1 cellular context compared by ENCODE assay signal in genomic region chr1:52927219-52928082, GRCh38.
A peak's percentile ranks its signal among the peaks of the same experiment; 100 is the strongest.
TF ChIP-seq lines count a peak whose summit lies in the region.

Gene SCP2, plus strand, starts transcription at chr1:52927276. Its CDS starts 121 bp downstream, at chr1:52927397.

TF ChIP-seq in K562, 482 proteins besides CTCF, POLR2A, EP300 and RAD21 (continued from another document and continues in another):
- TF ChIP-seq GTF3C2 (IDR thresholded peaks at IDR 0.05; ENCODE audit: borderline replicate concordance, extremely low read depth, insufficient read length) (no peak), PURB (CRISPR knock-in tag; IDR thresholded peaks at IDR 0.05; ENCODE audit: low read depth) (no peak), KDM5B (IDR thresholded peaks at IDR 0.05; ENCODE audit: insufficient replicate concordance, low read depth, low read length) (peak; percentile 74), TAF1 (IDR thresholded peaks at IDR 0.05; ENCODE audit: control insufficient read depth, extremely low read depth, insufficient read depth, low read length, severe bottlenecking) (peak; percentile 38), HDAC3 (IDR thresholded peaks at IDR 0.05; ENCODE audit: borderline replicate concordance, partially characterized antibody) (no peak), ARID4B (CRISPR knock-in tag; IDR thresholded peaks at IDR 0.05) (peak; percentile 60), RBM14 (IDR thresholded peaks at IDR 0.05; ENCODE audit: borderline replicate concordance, insufficient read depth, low read depth, low read length) (0 out of 2 replicates have a peak, but pooled peaks have one; percentile 36), ZNF592 (IDR thresholded peaks at IDR 0.05) (peak; percentile 65; the same call in 1 of the 2 replicates), ZNF134 (CRISPR knock-in tag; conservative IDR thresholded peaks at IDR 0.05) (no peak), JUN (IDR thresholded peaks at IDR 0.05; ENCODE audit: borderline replicate concordance, low read depth, low read length) (no peak), JUN (CRISPR knock-in tag; IDR thresholded peaks at IDR 0.05; ENCODE audit: borderline replicate concordance) (0 out of 2 replicates have a peak, but pooled peaks have one; percentile 69), ZNF609 (CRISPR knock-in tag; IDR thresholded peaks at IDR 0.05; ENCODE audit: borderline replicate concordance) (no peak), MGA (IDR thresholded peaks at IDR 0.05) (peak; percentile 85), ZNF282 (CRISPR knock-in tag; IDR thresholded peaks at IDR 0.05) (no peak), NCOA4 (IDR thresholded peaks at IDR 0.05; ENCODE audit: partially characterized antibody) (no peak), GABPB1 (CRISPR knock-in tag; IDR thresholded peaks at IDR 0.05) (peak; percentile 16; the same call in 1 of the 2 replicates), PREB (CRISPR knock-in tag; IDR thresholded peaks at IDR 0.05) (no peak)
